17 cellular contexts compared by ENCODE assay signal in genomic region chr1:203465146-203465798, GRCh38. TPM values are rescaled to one million over a fixed set of nuclear protein-coding genes. Genes with fewer than 3 reads are reported as not detected.
DNase-seq lines count a peak whose midpoint lies in the region; ATAC-seq and TF ChIP-seq lines count a peak whose summit lies in the region.
"Had no signal": no experiment of that assay in that cellular context is flagged by ENCODE, and none has a peak within 500 bp of the region (broad histone marks: within the 10 kb centered on the region; RNA-seq: fewer than 3 reads in every experiment).

No MANE protein-coding gene starts in this region.

- H3K27ac ChIP-seq in adrenal gland (peak overlapping the region in 3 of 5 donors; percentile 63 to 87 (median 78)), thoracic aorta (peak overlapping the region; percentile 92)

- no peaks in the 10 kb centered on the region for H3K36me3 Mint-ChIP-seq in nephron (ENCODE audit: low read depth)
- no peaks in the 10 kb centered on the region for H3K36me3 Mint-ChIP-seq in activated naive CD4-positive, alpha-beta T cell treated with anti-CD3 and anti-CD28 coated beads, Interleukin-2, amount 50 U/mL, for 72 hours
- H3K36me3 Mint-ChIP-seq: CD8-positive, alpha-beta memory T cell had no signal

- WGBS in adrenal gland, 4 donors, result 79 to 92% (median 87%) methylated on average over 11 of the region's 11 CpGs

- ATAC-seq in thoracic aorta (ENCODE audit: insufficient number of reproducible peaks, low FRiP score, low read depth) (no peak), GM21717 (IDR thresholded peaks at IDR 0.05; ENCODE audit: unreplicated experiment) (no peak)
- no peak for ATAC-seq in activated naive CD4-positive, alpha-beta T cell treated with anti-CD3 and anti-CD28 coated beads, Interleukin-2, amount 50 U/mL, for 72 hours

- H3K36me3 ChIP-seq in adrenal gland (replicated peaks in 1 of 2) (no peaks in the 10 kb centered on the region), thoracic aorta (no peaks in the 10 kb centered on the region)

- H3K4me1 Mint-ChIP-seq in nephron, result peaks cover 80% of the 10 kb centered on the region

- H3K4me1 ChIP-seq in adrenal gland (replicated peaks in 1 of 2) (peaks cover 4 to 15% of the 10 kb centered on the region in 2 donors), thoracic aorta (ENCODE audit: control insufficient read depth in 1 of 2, low read depth in 2 of 2) (peaks cover 53 to 75% of the 10 kb centered on the region in 2 donors)

- H3K27me3 ChIP-seq in adrenal gland, result peaks cover 8% of the 10 kb centered on the region
- H3K27me3 ChIP-seq in thoracic aorta (replicated peaks; ENCODE audit: insufficient read depth), result no peaks in the 10 kb centered on the region

- intact Hi-C loops in adrenal gland (cut with DNase I), result no loop called here

- H3K9me3 ChIP-seq in adrenal gland (replicated peaks in 1 of 3) (no peaks in the 10 kb centered on the region), thoracic aorta (no peaks in the 10 kb centered on the region)

- no peak overlapping the region for H3K4me3 ChIP-seq in adrenal gland
- no peak overlapping the region for H3K4me3 ChIP-seq in thoracic aorta
- H3K4me3 ChIP-seq: GM23338 had no signal

- TF ChIP-seq CTCF in adrenal gland (IDR thresholded peaks at IDR 0.05) (no peak), nephron (IDR thresholded peaks at IDR 0.05; ENCODE audit: unreplicated experiment in 3 of 3) (no peak), thoracic aorta (IDR thresholded peaks at IDR 0.05) (no peak)

- peak overlapping the region; percentile 92 to 99 (median 98) for H3K27ac Mint-ChIP-seq in nephron
- H3K27ac Mint-ChIP-seq in activated naive CD4-positive, alpha-beta T cell treated with anti-CD3 and anti-CD28 coated beads, Interleukin-2, amount 50 U/mL, for 72 hours, result peak overlapping the region in 1 of 2 donors; percentile 26
- H3K27ac Mint-ChIP-seq: GM23338 had no signal

- peak in 1 of 7 donors; percentile 58 for DNase-seq in adrenal gland
- DNase-seq in fibroblast of gingiva (ENCODE audit: low read depth), result peak; percentile 57
- no peak for DNase-seq in thoracic aorta (ENCODE audit: low spot score)
- DNase-seq in stimulated activated CD4-positive, alpha-beta T cell treated with anti-CD3 and anti-CD28 coated beads, Interleukin-2, amount 100 ng/mL, for 48 hours, result no peak
- DNase-seq in T-helper 1 cell, result no peak
- no peak for DNase-seq in activated naive CD4-positive, alpha-beta T cell treated with anti-CD3 and anti-CD28 coated beads, Interleukin-2, amount 50 U/mL, for 72 hours (ENCODE audit: low spot score in 2 of 2)
- DNase-seq: activated gamma-delta T cell treated with Interleukin-2 at 50 U/mL for 16 hours; CD8-positive, alpha-beta memory T cell; effector memory CD4-positive, alpha-beta T cell; midbrain; NCI-H1417 treated with DMSO at 0.1 percent for 48 hours had no signal

- no peaks in the 10 kb centered on the region for H3K9me3 Mint-ChIP-seq in nephron
- no peaks in the 10 kb centered on the region for H3K9me3 Mint-ChIP-seq in activated naive CD4-positive, alpha-beta T cell treated with anti-CD3 and anti-CD28 coated beads, Interleukin-2, amount 50 U/mL, for 72 hours
- H3K9me3 Mint-ChIP-seq: CD8-positive, alpha-beta memory T cell; GM23338 had no signal

- peaks cover 5% of the 10 kb centered on the region for H3K27me3 Mint-ChIP-seq in nephron (ENCODE audit: low read depth)

- TF ChIP-seq POLR2A in adrenal gland (IDR thresholded peaks at IDR 0.05), result no peak

- H3K4me3 Mint-ChIP-seq in nephron, result no peak overlapping the region
- H3K4me3 Mint-ChIP-seq: CD8-positive, alpha-beta memory T cell; GM23338 had no signal

RNA-seq across cellular contexts. Expression of gene PRELP, which starts 10.3 kb away (rescaled TPM):
- total RNA-seq in adrenal gland (10 to 100 TPM in 5 of 8 donors, 1 to 10 TPM in 3; 5.4 to 29.4 (median 15.6) TPM), thoracic aorta (100 to 1,000 TPM; 232 to 244 TPM)
- 10 to 100 TPM in 2 of 3 donors, 1 to 10 TPM in 1; 9.7 to 19.5 (median 12.3) TPM for polyA plus RNA-seq in adrenal gland
- under 1 TPM in 1 of 2 donors, not detected in 1; 0.07 TPM for total RNA-seq in activated naive CD4-positive, alpha-beta T cell treated with anti-CD3 and anti-CD28 coated beads, Interleukin-2, amount 50 U/mL, for 72 hours
- total RNA-seq: CD8-positive, alpha-beta memory T cell; Daoy had no signal
- polyA plus RNA-seq: CD8-positive, alpha-beta memory T cell had no signal

RNA-seq across cellular contexts. Expression of gene OPTC, which starts 28.7 kb away (rescaled TPM):
- total RNA-seq in adrenal gland, result not detected
- under 1 TPM in 1 of 3 donors, not detected in 2; 0.07 TPM for polyA plus RNA-seq in adrenal gland
- total RNA-seq in thoracic aorta, result not detected
- total RNA-seq in activated naive CD4-positive, alpha-beta T cell treated with anti-CD3 and anti-CD28 coated beads, Interleukin-2, amount 50 U/mL, for 72 hours, result not detected
- total RNA-seq: CD8-positive, alpha-beta memory T cell; Daoy; fibroblast of villous mesenchyme; HT-29 had no signal
- polyA plus RNA-seq: CD8-positive, alpha-beta memory T cell had no signal

Comparison
In these comparisons a context has a peak if more than half of its experiments do, and no peak if none do; other contexts are left out.
1. RNA of gene PRELP, which starts 10.3 kb away (total RNA-seq): 232 to 244 TPM in thoracic aorta; 5.4 to 29.4 TPM in adrenal gland and 0.07 TPM in activated naive CD4-positive, alpha-beta T cell treated with anti-CD3 and anti-CD28 coated beads, Interleukin-2, amount 50 U/mL, for 72 hours; every median in the first group is over 4 times any median in the second.